ENCODE assay signal across 8 cellular contexts in the genomic region with DNA sequence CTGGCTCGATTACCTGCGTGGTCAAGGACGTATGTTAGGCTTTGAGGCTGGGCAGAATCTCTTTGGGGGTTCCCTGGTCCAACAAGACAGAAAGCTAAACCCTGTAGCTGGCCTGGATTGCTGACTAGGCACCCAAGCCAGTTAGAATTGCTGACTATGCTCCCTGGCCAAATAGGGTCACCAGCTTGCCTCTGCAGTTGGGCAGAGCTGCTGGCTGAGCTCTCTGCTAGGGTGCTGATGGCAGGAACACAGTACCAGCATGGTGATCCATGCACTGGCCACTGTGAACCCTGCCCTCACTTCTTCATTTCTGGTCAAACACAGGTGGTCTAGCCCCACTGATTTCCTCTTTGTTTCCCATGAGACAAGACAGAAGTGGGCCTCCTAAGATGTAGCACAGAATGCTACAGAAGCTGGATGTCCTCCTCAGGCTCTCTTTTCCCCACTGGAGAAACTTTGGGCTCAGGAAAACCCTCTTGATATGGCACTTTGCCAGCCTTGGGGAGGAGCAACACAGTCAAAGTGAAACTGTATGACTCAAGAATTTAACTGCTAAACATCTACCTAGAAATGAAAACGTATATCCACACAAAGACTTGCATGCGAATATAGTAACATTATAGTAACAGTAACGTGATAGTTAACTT. TPM values are rescaled to one million over a fixed set of nuclear protein-coding genes. Genes with fewer than 3 reads are reported as not detected.
DNase-seq lines count a peak whose midpoint lies in the region; ATAC-seq and TF ChIP-seq lines count a peak whose summit lies in the region.

No MANE protein-coding gene starts in this region.

- H3K4me1 Mint-ChIP-seq in activated CD4-positive, alpha-beta T cell treated with anti-CD3 and anti-CD28 coated beads, Interleukin-2, amount 10 ng/mL, durations not matched to agents 24 days and 14 days, result peaks cover 59% of the 10 kb centered on the region

- ATAC-seq in HG02642 (IDR thresholded peaks at IDR 0.05; ENCODE audit: poor library complexity, unreplicated experiment), result peak; percentile 56
- ATAC-seq in left colon, result peak; percentile 33

- peak overlapping the region; percentile 62 for H3K4me3 Mint-ChIP-seq in activated CD4-positive, alpha-beta T cell treated with anti-CD3 and anti-CD28 coated beads, Interleukin-2, amount 10 ng/mL, durations not matched to agents 24 days and 14 days

- H3K4me3 ChIP-seq in GM12864 (ENCODE audit: low read depth, low read length), result no peak overlapping the region

- TF ChIP-seq CTCF in GM12864 (IDR thresholded peaks at IDR 0.05; ENCODE audit: low read depth, low read length, missing control alignments), result no peak

- DNase-seq in GM12864 (ENCODE audit: low read depth) (peak; percentile 24), left colon (no peak), epidermal melanocyte (ENCODE audit: insufficient read length, low spot score) (no peak), kidney glomerular epithelial cell (lab: John Stamatoyannopoulos, UW) (no peak), SW 1271 (lab: John Stamatoyannopoulos, UW) (no peak)
- DNase-seq in activated CD4-positive, alpha-beta T cell treated with anti-CD3 and anti-CD28 coated beads, Interleukin-2, amount 10 ng/mL, durations not matched to agents 24 days and 14 days, result peak; percentile 86
- DNase-seq in stimulated activated CD4-positive, alpha-beta T cell treated with anti-CD3 and anti-CD28 coated beads, Interleukin-12 subunit alpha, Interleukin-12 subunit beta, amount 100 ng/mL, for 4 hours, result no peak

- H3K27ac Mint-ChIP-seq in activated CD4-positive, alpha-beta T cell treated with anti-CD3 and anti-CD28 coated beads, Interleukin-2, amount 10 ng/mL, durations not matched to agents 24 days and 14 days, result peak overlapping the region; percentile 93

- H3K36me3 Mint-ChIP-seq in activated CD4-positive, alpha-beta T cell treated with anti-CD3 and anti-CD28 coated beads, Interleukin-2, amount 10 ng/mL, durations not matched to agents 24 days and 14 days (ENCODE audit: low read depth), result peaks cover 70% of the 10 kb centered on the region

- H3K27me3 Mint-ChIP-seq in activated CD4-positive, alpha-beta T cell treated with anti-CD3 and anti-CD28 coated beads, Interleukin-2, amount 10 ng/mL, durations not matched to agents 24 days and 14 days, result no peaks in the 10 kb centered on the region

- peaks cover 39% of the 10 kb centered on the region for H3K9me3 Mint-ChIP-seq in activated CD4-positive, alpha-beta T cell treated with anti-CD3 and anti-CD28 coated beads, Interleukin-2, amount 10 ng/mL, durations not matched to agents 24 days and 14 days

- intact Hi-C loops in activated CD4-positive, alpha-beta T cell treated with anti-CD3 and anti-CD28 coated beads, Interleukin-2, amount 10 ng/mL, durations not matched to agents 24 days and 14 days (cut with micrococcal nuclease), result loop anchor here (1.0 to 5.0 kb wide), 3 partner anchors 18 to 311 kb away; no protein-coding TSS in a partner anchor
- intact Hi-C loops in left colon (cut with DNase I, micrococcal nuclease), result no loop called here

RNA-seq across cellular contexts. Expression of a gene that starts 20.8 kb away (rescaled TPM):
- 48.9 and 49.1 TPM in 2 replicates for total RNA-seq in activated CD4-positive, alpha-beta T cell treated with anti-CD3 and anti-CD28 coated beads, Interleukin-2, amount 10 ng/mL, durations not matched to agents 24 days and 14 days
- 10 to 100 TPM; 18.6 to 23.4 TPM for total RNA-seq in left colon

Comparison
In these comparisons a context has a peak if more than half of its experiments do, and no peak if none do; other contexts are left out.
1. DNase-seq: peak in GM12864 (single experiment) and activated CD4-positive, alpha-beta T cell treated with anti-CD3 and anti-CD28 coated beads, Interleukin-2, amount 10 ng/mL, durations not matched to agents 24 days and 14 days (single experiment); none in left colon (0 of 2), epidermal melanocyte (single experiment), kidney glomerular epithelial cell (single experiment), SW 1271 (0 of 2) and stimulated activated CD4-positive, alpha-beta T cell treated with anti-CD3 and anti-CD28 coated beads, Interleukin-12 subunit alpha, Interleukin-12 subunit beta, amount 100 ng/mL, for 4 hours (single experiment).